ENCODE assay signal across 1 cellular context in the genomic region with DNA sequence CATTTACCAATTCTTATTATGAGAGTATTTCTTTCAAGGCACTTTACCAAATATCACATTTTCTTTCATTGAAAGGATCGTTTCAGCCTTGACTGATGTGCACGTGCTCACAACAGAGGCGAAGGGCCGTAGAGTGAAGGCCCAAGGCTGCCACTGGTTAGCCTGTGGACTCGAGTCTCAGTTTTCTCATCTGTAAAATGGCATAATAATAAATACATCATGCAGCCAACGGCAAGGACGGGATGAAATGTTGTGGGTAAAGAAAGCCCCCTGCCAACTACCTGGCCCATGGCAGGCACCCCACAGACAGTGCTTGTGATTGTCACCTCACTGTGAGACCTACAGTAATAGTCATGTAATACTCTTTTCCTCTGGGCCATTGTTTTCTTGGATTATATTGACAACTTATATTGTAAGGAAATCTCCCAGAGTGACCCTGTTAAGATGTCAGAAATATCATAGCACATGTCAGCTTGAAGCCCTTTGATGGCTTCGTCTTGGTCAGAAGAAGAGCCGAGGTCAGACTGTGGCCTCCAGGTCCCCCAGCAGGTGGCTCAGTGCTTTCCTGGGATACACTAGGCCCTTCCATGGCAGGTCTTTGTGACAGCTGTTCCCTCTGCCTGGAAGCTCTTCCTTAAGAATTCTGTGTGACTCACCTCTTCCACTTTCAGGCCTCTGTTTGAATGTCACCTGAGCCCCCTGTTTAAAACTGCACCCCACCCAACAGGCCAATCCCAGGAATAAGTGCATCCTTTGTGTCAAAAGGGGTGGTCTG.
TF ChIP-seq lines count a peak whose summit lies in the region.

No MANE protein-coding gene starts in this region.

TF ChIP-seq in HepG2, 621 proteins besides CTCF, POLR2A, EP300 and RAD21 (continued from another document and continues in another):
- TF ChIP-seq ZNF142 (CRISPR knock-in tag; IDR thresholded peaks at IDR 0.05): 0 out of 2 replicates have a peak, but pooled peaks have one; percentile 29
- TF ChIP-seq, protein P1, sequence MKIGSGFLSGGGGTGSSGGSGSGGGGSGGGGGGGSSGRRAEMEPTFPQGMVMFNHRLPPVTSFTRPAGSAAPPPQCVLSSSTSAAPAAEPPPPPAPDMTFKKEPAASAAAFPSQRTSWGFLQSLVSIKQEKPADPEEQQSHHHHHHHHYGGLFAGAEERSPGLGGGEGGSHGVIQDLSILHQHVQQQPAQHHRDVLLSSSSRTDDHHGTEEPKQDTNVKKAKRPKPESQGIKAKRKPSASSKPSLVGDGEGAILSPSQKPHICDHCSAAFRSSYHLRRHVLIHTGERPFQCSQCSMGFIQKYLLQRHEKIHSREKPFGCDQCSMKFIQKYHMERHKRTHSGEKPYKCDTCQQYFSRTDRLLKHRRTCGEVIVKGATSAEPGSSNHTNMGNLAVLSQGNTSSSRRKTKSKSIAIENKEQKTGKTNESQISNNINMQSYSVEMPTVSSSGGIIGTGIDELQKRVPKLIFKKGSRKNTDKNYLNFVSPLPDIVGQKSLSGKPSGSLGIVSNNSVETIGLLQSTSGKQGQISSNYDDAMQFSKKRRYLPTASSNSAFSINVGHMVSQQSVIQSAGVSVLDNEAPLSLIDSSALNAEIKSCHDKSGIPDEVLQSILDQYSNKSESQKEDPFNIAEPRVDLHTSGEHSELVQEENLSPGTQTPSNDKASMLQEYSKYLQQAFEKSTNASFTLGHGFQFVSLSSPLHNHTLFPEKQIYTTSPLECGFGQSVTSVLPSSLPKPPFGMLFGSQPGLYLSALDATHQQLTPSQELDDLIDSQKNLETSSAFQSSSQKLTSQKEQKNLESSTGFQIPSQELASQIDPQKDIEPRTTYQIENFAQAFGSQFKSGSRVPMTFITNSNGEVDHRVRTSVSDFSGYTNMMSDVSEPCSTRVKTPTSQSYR (CRISPR knock-in tag; IDR thresholded peaks at IDR 0.05; ENCODE audit: borderline replicate concordance): peak; percentile 16; the same call in 1 of the 2 replicates
- TF ChIP-seq SCMH1 (CRISPR knock-in tag; IDR thresholded peaks at IDR 0.05; ENCODE audit: borderline replicate concordance): no peak
- TF ChIP-seq U2AF1 (optimal IDR thresholded peaks at IDR 0.05; ENCODE audit: low read depth, low read length): no peak
- TF ChIP-seq KAT8 (CRISPR knock-in tag; IDR thresholded peaks at IDR 0.05): peak; percentile 55; the same call in 1 of the 2 replicates
- TF ChIP-seq PHF21A (CRISPR knock-in tag; IDR thresholded peaks at IDR 0.05): no peak
- TF ChIP-seq ATF3 (CRISPR knock-in tag; IDR thresholded peaks at IDR 0.05): 0 out of 2 replicates have a peak, but pooled peaks have one; percentile 14
- TF ChIP-seq MLX (CRISPR knock-in tag; IDR thresholded peaks at IDR 0.05): no peak
- no peak for TF ChIP-seq HCFC1 (IDR thresholded peaks at IDR 0.05; ENCODE audit: low read depth, low read length)
- TF ChIP-seq SMC3 (IDR thresholded peaks at IDR 0.05; ENCODE audit: low read length): peak; percentile 99
- no peak for TF ChIP-seq ESRRA (CRISPR knock-in tag; IDR thresholded peaks at IDR 0.05; ENCODE audit: low read depth)
- peak; percentile 74 for TF ChIP-seq ZNF331 (CRISPR knock-in tag; IDR thresholded peaks at IDR 0.05)
- no peak for TF ChIP-seq RORA (CRISPR knock-in tag; IDR thresholded peaks at IDR 0.05)
- peak; percentile 94 for TF ChIP-seq ZNF629 (CRISPR knock-in tag; conservative IDR thresholded peaks at IDR 0.05)
- 0 out of 2 replicates have a peak, but pooled peaks have one; percentile 50 for TF ChIP-seq CAMTA2 (CRISPR knock-in tag; IDR thresholded peaks at IDR 0.05; ENCODE audit: borderline replicate concordance)
- TF ChIP-seq KDM2A (CRISPR knock-in tag; IDR thresholded peaks at IDR 0.05; ENCODE audit: borderline replicate concordance, low read depth): peak; percentile 32; the same call in 1 of the 2 replicates
- TF ChIP-seq ZNF792 (CRISPR knock-in tag; IDR thresholded peaks at IDR 0.05): 0 out of 2 replicates have a peak, but pooled peaks have one; percentile 24
- peak; percentile 48 for TF ChIP-seq TEAD3 (CRISPR knock-in tag; optimal IDR thresholded peaks at IDR 0.05; ENCODE audit: borderline replicate concordance)
- 0 out of 2 replicates have a peak, but pooled peaks have one; percentile 27 for TF ChIP-seq PHF20 (CRISPR knock-in tag; IDR thresholded peaks at IDR 0.05)
- TF ChIP-seq SOX6 (IDR thresholded peaks at IDR 0.05): no peak
- TF ChIP-seq SOX6 (CRISPR knock-in tag; IDR thresholded peaks at IDR 0.05): peak; percentile 55
- peak; percentile 21; the same call in 1 of the 2 replicates for TF ChIP-seq CEBPG (CRISPR knock-in tag; IDR thresholded peaks at IDR 0.05)
- TF ChIP-seq MXD1 (CRISPR knock-in tag; IDR thresholded peaks at IDR 0.05): 0 out of 2 replicates have a peak, but pooled peaks have one; percentile 15
- 0 out of 2 replicates have a peak, but pooled peaks have one; percentile 19 for TF ChIP-seq ETV5 (CRISPR knock-in tag; IDR thresholded peaks at IDR 0.05; ENCODE audit: borderline replicate concordance)
- TF ChIP-seq ZNF605 (CRISPR knock-in tag; IDR thresholded peaks at IDR 0.05): peak; percentile 36; the same call in 1 of the 2 replicates
- TF ChIP-seq ZNF644 (CRISPR knock-in tag; IDR thresholded peaks at IDR 0.05; ENCODE audit: low read depth): no peak
- no peak for TF ChIP-seq GABPA (IDR thresholded peaks at IDR 0.05; ENCODE audit: low read depth, low read length)
- TF ChIP-seq GABPA (CRISPR knock-in tag; IDR thresholded peaks at IDR 0.05; ENCODE audit: low read depth): no peak
- no peak for TF ChIP-seq ZMAT3 (CRISPR knock-in tag; conservative IDR thresholded peaks at IDR 0.05)
- 0 out of 2 replicates have a peak, but pooled peaks have one; percentile 56 for TF ChIP-seq TGIF2 (CRISPR knock-in tag; IDR thresholded peaks at IDR 0.05)
- no peak for TF ChIP-seq ZNF607 (CRISPR knock-in tag; IDR thresholded peaks at IDR 0.05; ENCODE audit: borderline replicate concordance)
- TF ChIP-seq THAP11 (CRISPR knock-in tag; IDR thresholded peaks at IDR 0.05): 0 out of 2 replicates have a peak, but pooled peaks have one; percentile 25
- 0 out of 2 replicates have a peak, but pooled peaks have one; percentile 26 for TF ChIP-seq HOXA3 (CRISPR knock-in tag; IDR thresholded peaks at IDR 0.05)
- 0 out of 2 replicates have a peak, but pooled peaks have one; percentile 21 for TF ChIP-seq ADNP (CRISPR knock-in tag; IDR thresholded peaks at IDR 0.05)
- TF ChIP-seq STAG1 (CRISPR knock-in tag; IDR thresholded peaks at IDR 0.05): peak; percentile 85
- TF ChIP-seq NR2F6 (IDR thresholded peaks at IDR 0.05): no peak; the same call in 1 of the 2 replicates
- TF ChIP-seq NR2F6 (CRISPR knock-in tag; IDR thresholded peaks at IDR 0.05): peak; percentile 63; the same call in 1 of the 2 replicates
- TF ChIP-seq ISX (CRISPR knock-in tag; conservative IDR thresholded peaks at IDR 0.05): no peak
- TF ChIP-seq ZNF790 (CRISPR knock-in tag; IDR thresholded peaks at IDR 0.05; ENCODE audit: borderline replicate concordance): no peak
- 0 out of 2 replicates have a peak, but pooled peaks have one; percentile 27 for TF ChIP-seq ELF3 (CRISPR knock-in tag; IDR thresholded peaks at IDR 0.05)
- no peak for TF ChIP-seq ZMAT5 (CRISPR knock-in tag; IDR thresholded peaks at IDR 0.05; ENCODE audit: borderline replicate concordance, low read depth)
- no peak for TF ChIP-seq SAFB2 (CRISPR knock-in tag; IDR thresholded peaks at IDR 0.05; ENCODE audit: borderline replicate concordance, low read depth)
- TF ChIP-seq ONECUT2 (CRISPR knock-in tag; IDR thresholded peaks at IDR 0.05): no peak
- TF ChIP-seq IRX3 (CRISPR knock-in tag; IDR thresholded peaks at IDR 0.05; ENCODE audit: borderline replicate concordance, low read depth): no peak
- TF ChIP-seq, protein P2, sequence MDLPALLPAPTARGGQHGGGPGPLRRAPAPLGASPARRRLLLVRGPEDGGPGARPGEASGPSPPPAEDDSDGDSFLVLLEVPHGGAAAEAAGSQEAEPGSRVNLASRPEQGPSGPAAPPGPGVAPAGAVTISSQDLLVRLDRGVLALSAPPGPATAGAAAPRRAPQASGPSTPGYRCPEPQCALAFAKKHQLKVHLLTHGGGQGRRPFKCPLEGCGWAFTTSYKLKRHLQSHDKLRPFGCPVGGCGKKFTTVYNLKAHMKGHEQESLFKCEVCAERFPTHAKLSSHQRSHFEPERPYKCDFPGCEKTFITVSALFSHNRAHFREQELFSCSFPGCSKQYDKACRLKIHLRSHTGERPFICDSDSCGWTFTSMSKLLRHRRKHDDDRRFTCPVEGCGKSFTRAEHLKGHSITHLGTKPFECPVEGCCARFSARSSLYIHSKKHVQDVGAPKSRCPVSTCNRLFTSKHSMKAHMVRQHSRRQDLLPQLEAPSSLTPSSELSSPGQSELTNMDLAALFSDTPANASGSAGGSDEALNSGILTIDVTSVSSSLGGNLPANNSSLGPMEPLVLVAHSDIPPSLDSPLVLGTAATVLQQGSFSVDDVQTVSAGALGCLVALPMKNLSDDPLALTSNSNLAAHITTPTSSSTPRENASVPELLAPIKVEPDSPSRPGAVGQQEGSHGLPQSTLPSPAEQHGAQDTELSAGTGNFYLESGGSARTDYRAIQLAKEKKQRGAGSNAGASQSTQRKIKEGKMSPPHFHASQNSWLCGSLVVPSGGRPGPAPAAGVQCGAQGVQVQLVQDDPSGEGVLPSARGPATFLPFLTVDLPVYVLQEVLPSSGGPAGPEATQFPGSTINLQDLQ (CRISPR knock-in tag; IDR thresholded peaks at IDR 0.05): 0 out of 2 replicates have a peak, but pooled peaks have one; percentile 44
- peak in 1 of 2 experiments; percentile 49; a peak in 1 of 4 replicates for TF ChIP-seq KLF16 (CRISPR knock-in tag; IDR thresholded peaks at IDR 0.05)
- TF ChIP-seq, protein P3, sequence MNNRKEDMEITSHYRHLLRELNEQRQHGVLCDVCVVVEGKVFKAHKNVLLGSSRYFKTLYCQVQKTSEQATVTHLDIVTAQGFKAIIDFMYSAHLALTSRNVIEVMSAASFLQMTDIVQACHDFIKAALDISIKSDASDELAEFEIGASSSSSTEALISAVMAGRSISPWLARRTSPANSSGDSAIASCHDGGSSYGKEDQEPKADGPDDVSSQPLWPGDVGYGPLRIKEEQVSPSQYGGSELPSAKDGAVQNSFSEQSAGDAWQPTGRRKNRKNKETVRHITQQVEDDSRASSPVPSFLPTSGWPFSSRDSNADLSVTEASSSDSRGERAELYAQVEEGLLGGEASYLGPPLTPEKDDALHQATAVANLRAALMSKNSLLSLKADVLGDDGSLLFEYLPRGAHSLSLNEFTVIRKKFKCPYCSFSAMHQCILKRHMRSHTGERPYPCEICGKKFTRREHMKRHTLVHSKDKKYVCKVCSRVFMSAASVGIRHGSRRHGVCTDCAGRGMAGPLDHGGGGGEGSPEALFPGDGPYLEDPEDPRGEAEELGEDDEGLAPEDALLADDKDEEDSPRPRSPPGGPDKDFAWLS (CRISPR knock-in tag; IDR thresholded peaks at IDR 0.05; ENCODE audit: borderline replicate concordance): no peak
- no peak for TF ChIP-seq POLR2AphosphoS5 (IDR thresholded peaks at IDR 0.05; ENCODE audit: low read depth, low read length)
